ENCODE assay signal across 31 cellular contexts in genomic region chr6:1781152-1781848, GRCh38.
DNase-seq lines count a peak whose midpoint lies in the region; ATAC-seq and TF ChIP-seq lines count a peak whose summit lies in the region.
"Had no signal": no experiment of that assay in that cellular context is flagged by ENCODE, and none has a peak within 500 bp of the region (broad histone marks: within the 10 kb centered on the region; RNA-seq: fewer than 3 reads in every experiment).

No MANE protein-coding gene starts in this region.

- H3K27me3 Mint-ChIP-seq in chondrocyte (ENCODE audit: low read depth): no peaks in the 10 kb centered on the region
- no peaks in the 10 kb centered on the region for H3K27me3 Mint-ChIP-seq in activated naive CD8-positive, alpha-beta T cell treated with anti-CD3 and anti-CD28 coated beads, Interleukin-2, amount 50 U/mL, for 24 hours
- H3K27me3 Mint-ChIP-seq: CD4-positive, alpha-beta T cell had no signal

- H2AFZ ChIP-seq in IMR-90 (replicated peaks; ENCODE audit: low read length, poor library complexity): peak overlapping the region; percentile 17
- H2AFZ ChIP-seq: hepatocyte had no signal

- H4K91ac ChIP-seq in IMR-90 (ENCODE audit: insufficient read depth, low read depth, low read length): no peak overlapping the region

- no peaks in the 10 kb centered on the region for H4K20me1 ChIP-seq in IMR-90 (ENCODE audit: insufficient read depth, low read length)

- H3K36me3 Mint-ChIP-seq in chondrocyte (ENCODE audit: low read depth): no peaks in the 10 kb centered on the region
- H3K36me3 Mint-ChIP-seq in activated naive CD8-positive, alpha-beta T cell treated with anti-CD3 and anti-CD28 coated beads, Interleukin-2, amount 50 U/mL, for 24 hours (ENCODE audit: low read depth): peaks cover 3% of the 10 kb centered on the region
- H3K36me3 Mint-ChIP-seq: activated CD8-positive, alpha-beta memory T cell treated with anti-CD3 and anti-CD28 coated beads, Interleukin-2, amount 10 ng/mL, durations not matched to agents 7 days and 5 days had no signal

- no peak overlapping the region for H4K5ac ChIP-seq in IMR-90 (ENCODE audit: low read depth, low read length)

- H3K9me3 ChIP-seq in A673 (ENCODE audit: low read depth, low read length, poor library complexity, severe bottlenecking) (no peaks in the 10 kb centered on the region), IMR-90 (ENCODE audit: control insufficient read depth, insufficient read depth, low read length) (no peaks in the 10 kb centered on the region), liver (ENCODE audit: control insufficient read depth in 4 of 4, low read length in 3 of 4) (no peaks in the 10 kb centered on the region)
- H3K9me3 ChIP-seq: adrenal gland, colonic mucosa, gastrocnemius medialis, stomach, tibial artery had no signal

- H3K9me3 Mint-ChIP-seq in chondrocyte (ENCODE audit: low read depth): no peaks in the 10 kb centered on the region
- no peaks in the 10 kb centered on the region for H3K9me3 Mint-ChIP-seq in activated naive CD8-positive, alpha-beta T cell treated with anti-CD3 and anti-CD28 coated beads, Interleukin-2, amount 50 U/mL, for 24 hours
- H3K9me3 Mint-ChIP-seq: CD4-positive, alpha-beta T cell had no signal

- no peak overlapping the region for H2BK15ac ChIP-seq in IMR-90 (ENCODE audit: low read depth, low read length)

- in situ Hi-C loops in IMR-90 (cut with MboI; ENCODE audit: low sequenced_read_pairs): no loop called here

- DNase-seq in A673 (ENCODE audit: low spot score): peak; percentile 37
- DNase-seq in IMR-90: peak; percentile 43
- DNase-seq in chondrocyte (ENCODE audit: low spot score): no peak
- no peak for DNase-seq in activated naive CD8-positive, alpha-beta T cell treated with anti-CD3 and anti-CD28 coated beads, Interleukin-2, amount 50 U/mL, for 24 hours
- no peak for DNase-seq in DMS 273 (lab: John Stamatoyannopoulos, UW; ENCODE audit: unreplicated experiment)
- DNase-seq in COR-L47 (lab: John Stamatoyannopoulos, UW): no peak
- DNase-seq: 8988T; activated CD8-positive, alpha-beta memory T cell treated with anti-CD3 and anti-CD28 coated beads, Interleukin-2, amount 10 ng/mL, durations not matched to agents 7 days and 5 days; activated naive CD4-positive, alpha-beta T cell treated with Interleukin-2 at 50 U/mL for 16 hours; adrenal gland; AML-193; CD4-positive, alpha-beta T cell; colonic mucosa; gastrocnemius medialis; GF-D8; immature natural killer cell; NCI-H187; NCI-H524 treated with DMSO at 0.1 percent for 48 hours; occipital lobe; SHP77 treated with DMSO at 0.1 percent for 48 hours; small intestine; stimulated activated CD4-positive, alpha-beta T cell treated with anti-CD3 and anti-CD28 coated beads, Interleukin-1b, Interleukin-23, amount 100 ng/mL, for 48 hours; stimulated activated CD8-positive, alpha-beta memory T cell treated with anti-CD3 and anti-CD28 coated beads, Interleukin-4, amount 100 ng/mL, for 48 hours; stomach; SW 1271; tibial artery had no signal

- H3K9me1 ChIP-seq in IMR-90 (ENCODE audit: insufficient read depth, low read length): peaks cover 3% of the 10 kb centered on the region; the same call in 1 of the 2 replicates

- H3K9ac ChIP-seq in IMR-90 (ENCODE audit: low read depth, low read length) (no peak overlapping the region), liver (ENCODE audit: low read depth in 1 of 2, low read length in 2 of 2) (no peak overlapping the region)

- H3K4me3 ChIP-seq in A673 (ENCODE audit: low read depth, low read length, poor library complexity, severe bottlenecking): no peak overlapping the region
- no peak overlapping the region for H3K4me3 ChIP-seq in IMR-90 (ENCODE audit: insufficient read depth, low read depth, low read length)
- no peak overlapping the region for H3K4me3 ChIP-seq in liver (ENCODE audit: low read depth in 1 of 3, low read length in 3 of 3)
- H3K4me3 ChIP-seq: adrenal gland, colonic mucosa, gastrocnemius medialis, hepatocyte, stomach, tibial artery had no signal

- H2AK9ac ChIP-seq in IMR-90 (replicated peaks; ENCODE audit: low read depth, low read length, poor library complexity): peak overlapping the region; percentile 8

- H3K36me3 ChIP-seq in A673 (ENCODE audit: insufficient read depth, low read length, poor library complexity, severe bottlenecking) (no peaks in the 10 kb centered on the region), IMR-90 (ENCODE audit: control insufficient read depth, insufficient read depth, low read length) (no peaks in the 10 kb centered on the region), liver (ENCODE audit: control insufficient read depth in 4 of 4, insufficient read depth in 3 of 4, low read depth in 1 of 4, low read length in 3 of 4) (no peaks in the 10 kb centered on the region)
- H3K36me3 ChIP-seq: adrenal gland, colonic mucosa, gastrocnemius medialis, tibial artery had no signal

- H3K18ac ChIP-seq in IMR-90 (ENCODE audit: low read depth, low read length): no peak overlapping the region

- intact Hi-C loops in A673 (cut with micrococcal nuclease; ENCODE audit: unreplicated experiment) (no loop called here), IMR-90 (cut with micrococcal nuclease) (no loop called here)

- no peak overlapping the region; the same call in 1 of the 2 replicates for H2AK5ac ChIP-seq in IMR-90 (ENCODE audit: low read depth, low read length)

- no peak for TF ChIP-seq CTCF in A673 (conservative IDR thresholded peaks at IDR 0.05; ENCODE audit: low read depth, low read length)
- no peak for TF ChIP-seq CTCF in IMR-90 (conservative IDR thresholded peaks at IDR 0.05; ENCODE audit: low read depth, low read length)
- no peak for TF ChIP-seq CTCF in chondrocyte (IDR thresholded peaks at IDR 0.05)
- TF ChIP-seq CTCF in liver (IDR thresholded peaks at IDR 0.05; ENCODE audit: low read depth, low read length, missing input control): no peak

- H3K4me1 Mint-ChIP-seq in chondrocyte (ENCODE audit: low read depth): peaks cover 38% of the 10 kb centered on the region
- H3K4me1 Mint-ChIP-seq in activated naive CD8-positive, alpha-beta T cell treated with anti-CD3 and anti-CD28 coated beads, Interleukin-2, amount 50 U/mL, for 24 hours: no peaks in the 10 kb centered on the region

- TF ChIP-seq RAD21 in IMR-90 (IDR thresholded peaks at IDR 0.05; ENCODE audit: low read length): no peak
- no peak for TF ChIP-seq RAD21 in liver (IDR thresholded peaks at IDR 0.05)

- H3K4me2 ChIP-seq in IMR-90 (ENCODE audit: low read depth, low read length): no peak overlapping the region
- H3K4me2 ChIP-seq: hepatocyte had no signal

- H3K27ac ChIP-seq in A673 (ENCODE audit: low read depth, low read length, poor library complexity, severe bottlenecking): no peak overlapping the region
- H3K27ac ChIP-seq in IMR-90 (ENCODE audit: insufficient read depth, low read length): no peak overlapping the region
- H3K27ac ChIP-seq in liver (ENCODE audit: low read depth in 1 of 2, low read length in 2 of 2): no peak overlapping the region
- H3K27ac ChIP-seq: adrenal gland, colonic mucosa, gastrocnemius medialis, hepatocyte, stomach had no signal

- POLR2A ChIA-PET in A673 (lab: Charles Lee; ENCODE audit: low non-redundant PET) (no interaction called here), IMR-90 (lab: Charles Lee; ENCODE audit: unreplicated experiment) (no interaction called here)

- no peaks in the 10 kb centered on the region for H3K79me1 ChIP-seq in IMR-90 (ENCODE audit: low read depth in 1 of 2, low read length in 2 of 2)

- H4K8ac ChIP-seq in IMR-90 (ENCODE audit: low read depth in 2 of 2, low read length in 2 of 2): no peak overlapping the region

- CTCF ChIA-PET in A673 (lab: Charles Lee): no interaction called here
- CTCF ChIA-PET in IMR-90 (lab: Yijun Ruan, JAX): interaction anchor here (1.1 kb wide), 1 partner anchor 12 kb away, joined by 3 read pairs; no protein-coding TSS in a partner anchor

- no peaks in the 10 kb centered on the region for H3K27me3 ChIP-seq in A673 (replicated peaks; ENCODE audit: insufficient read depth, low read depth, low read length, poor library complexity)
- H3K27me3 ChIP-seq in IMR-90 (ENCODE audit: control insufficient read depth, insufficient read depth, low read length): no peaks in the 10 kb centered on the region
- H3K27me3 ChIP-seq in liver (ENCODE audit: control insufficient read depth in 4 of 4, insufficient read depth in 4 of 4, low read length in 3 of 4): no peaks in the 10 kb centered on the region
- H3K27me3 ChIP-seq: adrenal gland, colonic mucosa, gastrocnemius medialis, hepatocyte, stomach, tibial artery had no signal

- H3K4me1 ChIP-seq in A673 (ENCODE audit: insufficient read depth, low read length, poor library complexity, severe bottlenecking) (no peaks in the 10 kb centered on the region), IMR-90 (ENCODE audit: control insufficient read depth, insufficient read depth, low read length) (peaks cover 2% of the 10 kb centered on the region; the same call in 1 of the 2 replicates), liver (ENCODE audit: control insufficient read depth in 4 of 4, insufficient read depth in 4 of 4, low read length in 3 of 4) (no peaks in the 10 kb centered on the region)
- H3K4me1 ChIP-seq: adrenal gland, colonic mucosa, gastrocnemius medialis had no signal

- H2BK120ac ChIP-seq in IMR-90 (ENCODE audit: low read depth, low read length): no peak overlapping the region

- H2BK5ac ChIP-seq in IMR-90 (ENCODE audit: low read depth, low read length, poor library complexity, severe bottlenecking): no peak overlapping the region

- no peak for TF ChIP-seq POLR2A in IMR-90 (IDR thresholded peaks at IDR 0.05; ENCODE audit: low read depth, low read length)

- dilution Hi-C loops in IMR-90 (cut with HindIII; ENCODE audit: low sequenced_read_pairs, unreplicated experiment): no loop called here

- no peak overlapping the region for H3K14ac ChIP-seq in IMR-90 (replicated peaks; ENCODE audit: low read depth, low read length)

- ATAC-seq in IMR-90 (ENCODE audit: low read depth) (no peak), GM18868 (IDR thresholded peaks at IDR 0.05; ENCODE audit: unreplicated experiment) (no peak)
- ATAC-seq in activated naive CD8-positive, alpha-beta T cell treated with anti-CD3 and anti-CD28 coated beads, Interleukin-2, amount 50 U/mL, for 24 hours: no peak
- ATAC-seq: activated CD8-positive, alpha-beta memory T cell treated with anti-CD3 and anti-CD28 coated beads, Interleukin-2, amount 10 ng/mL, durations not matched to agents 7 days and 5 days; gastrocnemius medialis; left lobe of liver; Panc1 had no signal

- no peak overlapping the region for H3K4me3 Mint-ChIP-seq in chondrocyte (ENCODE audit: unreplicated experiment)
- H3K4me3 Mint-ChIP-seq in activated naive CD8-positive, alpha-beta T cell treated with anti-CD3 and anti-CD28 coated beads, Interleukin-2, amount 50 U/mL, for 24 hours: no peak overlapping the region
- H3K4me3 Mint-ChIP-seq: activated CD8-positive, alpha-beta memory T cell treated with anti-CD3 and anti-CD28 coated beads, Interleukin-2, amount 10 ng/mL, durations not matched to agents 7 days and 5 days; CD4-positive, alpha-beta T cell; immature natural killer cell had no signal

- no peak overlapping the region for H3K23ac ChIP-seq in IMR-90 (ENCODE audit: low read depth, low read length)

- H2BK20ac ChIP-seq in IMR-90 (ENCODE audit: low read depth, low read length): no peak overlapping the region

- 95% methylated on average over 8 of the region's 11 CpGs; no CpG with 5 or more reads in 1 of the 2 experiments for WGBS in IMR-90 (ENCODE audit: extremely low coverage in 2 of 2, insufficient read length in 1 of 2), 2 experiments
- WGBS in liver: 94% methylated on average over 11 of the region's 11 CpGs

- peak overlapping the region; percentile 23; the same call in 1 of the 2 replicates for H3K4ac ChIP-seq in IMR-90 (ENCODE audit: low read depth, low read length)

- H3K27ac Mint-ChIP-seq in chondrocyte (ENCODE audit: unreplicated experiment): peak overlapping the region; percentile 89
- H3K27ac Mint-ChIP-seq in activated naive CD8-positive, alpha-beta T cell treated with anti-CD3 and anti-CD28 coated beads, Interleukin-2, amount 50 U/mL, for 24 hours: no peak overlapping the region
- H3K27ac Mint-ChIP-seq: activated CD8-positive, alpha-beta memory T cell treated with anti-CD3 and anti-CD28 coated beads, Interleukin-2, amount 10 ng/mL, durations not matched to agents 7 days and 5 days; CD4-positive, alpha-beta T cell had no signal

- no peak overlapping the region for H3K56ac ChIP-seq in IMR-90 (ENCODE audit: extremely low read depth, insufficient read depth, low read length)

- BruUV-seq in A673 (replicated peaks; lab: Mats Ljungman, UMichigan): no TSS peak
- BruUV-seq in IMR-90 (replicated peaks; lab: Mats Ljungman, UMichigan): no TSS peak

Comparison
In these comparisons a context has a peak if more than half of its experiments do, and no peak if none do; other contexts are left out.
1. DNase-seq: peak in A673 (single experiment) and IMR-90 (single experiment); none in chondrocyte (single experiment), activated naive CD8-positive, alpha-beta T cell treated with anti-CD3 and anti-CD28 coated beads, Interleukin-2, amount 50 U/mL, for 24 hours (single experiment), DMS 273 (single experiment) and COR-L47 (single experiment).